14 cellular contexts compared by ENCODE assay signal in the genomic region with DNA sequence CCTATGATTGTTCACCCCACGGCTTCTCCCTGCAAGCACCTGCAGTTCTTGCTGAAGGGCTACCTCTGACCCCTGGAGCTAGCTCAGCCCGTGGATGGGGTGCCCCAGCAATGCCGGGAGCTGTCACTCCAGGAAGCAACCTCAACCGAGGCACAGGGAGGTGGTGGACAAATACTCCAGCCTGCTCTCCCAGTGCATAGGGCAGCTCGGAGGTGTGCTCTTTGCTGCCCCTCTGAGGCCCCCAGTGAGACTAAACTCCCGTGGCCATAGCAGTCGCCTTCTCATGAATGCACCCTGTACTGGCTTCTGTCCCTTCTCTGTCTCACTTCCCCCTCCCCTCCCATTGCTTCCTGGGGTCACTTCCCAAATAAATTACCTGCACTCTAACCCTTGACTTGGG. TPM values are rescaled to one million over a fixed set of nuclear protein-coding genes. Genes with fewer than 3 reads are reported as not detected.
DNase-seq lines count a peak whose midpoint lies in the region; ATAC-seq and TF ChIP-seq lines count a peak whose summit lies in the region.
"Had no signal": no experiment of that assay in that cellular context is flagged by ENCODE, and none has a peak within 500 bp of the region (broad histone marks: within the 10 kb centered on the region; RNA-seq: fewer than 3 reads in every experiment).

No MANE protein-coding gene starts in this region.

- H3K27ac Mint-ChIP-seq in T-helper 17 cell: no peak overlapping the region
- H3K27ac Mint-ChIP-seq: activated CD8-positive, alpha-beta memory T cell treated with anti-CD3 and anti-CD28 coated beads, Interleukin-2, amount 10 ng/mL, durations not matched to agents 7 days and 5 days had no signal

- ATAC-seq in DND-41 (ENCODE audit: insufficient read depth, low read depth) (no peak), T-helper 17 cell (no peak)
- ATAC-seq: activated CD8-positive, alpha-beta memory T cell treated with anti-CD3 and anti-CD28 coated beads, Interleukin-2, amount 10 ng/mL, durations not matched to agents 7 days and 5 days had no signal

- no peak overlapping the region for H3K9ac ChIP-seq in DND-41 (ENCODE audit: low read depth, low read length)

- DNase-seq in DND-41 (no peak), SHP77 treated with DMSO at 0.1 percent for 48 hours (lab: John Stamatoyannopoulos, UW) (peak; percentile 8), islet precursor cell (peak; percentile 76), prostate gland (ENCODE audit: low spot score) (no peak), esophagus squamous epithelium (lab: John Stamatoyannopoulos, UW) (no peak), T-helper 17 cell (no peak), NCI-H226 (no peak)
- DNase-seq: activated CD8-positive, alpha-beta memory T cell treated with anti-CD3 and anti-CD28 coated beads, Interleukin-2, amount 10 ng/mL, durations not matched to agents 7 days and 5 days; effector memory CD4-positive, alpha-beta T cell; GOT3; NCI-H510A had no signal

- intact Hi-C loops in prostate gland (cut with DNase I) (no loop called here), esophagus squamous epithelium (cut with DNase I) (no loop called here)

- H3K79me2 ChIP-seq in DND-41 (ENCODE audit: insufficient read depth, low read length): no peaks in the 10 kb centered on the region

- peaks cover 5% of the 10 kb centered on the region for H3K27me3 ChIP-seq in DND-41 (ENCODE audit: insufficient read depth, low read length, poor library complexity)
- H3K27me3 ChIP-seq in prostate gland (replicated peaks; ENCODE audit: insufficient read depth): no peaks in the 10 kb centered on the region
- H3K27me3 ChIP-seq in esophagus squamous epithelium: peaks cover 0 to 32% (median 0%) of the 10 kb centered on the region in 4 donors

- H3K4me1 ChIP-seq in DND-41 (ENCODE audit: insufficient read depth, low read length) (no peaks in the 10 kb centered on the region), HEK293 (ENCODE audit: control insufficient read depth, insufficient read depth, low read length) (no peaks in the 10 kb centered on the region), prostate gland (replicated peaks) (no peaks in the 10 kb centered on the region), esophagus squamous epithelium (no peaks in the 10 kb centered on the region)

- no peak overlapping the region for H3K4me3 ChIP-seq in DND-41 (ENCODE audit: low read depth in 1 of 2, low read length in 2 of 2)
- H3K4me3 ChIP-seq in HEK293 (ENCODE audit: low read depth, low read length): no peak overlapping the region
- H3K4me3 ChIP-seq in prostate gland: no peak overlapping the region
- H3K4me3 ChIP-seq in esophagus squamous epithelium: no peak overlapping the region

- CTCF ChIA-PET in HEK293 (lab: Yijun Ruan, JAX): interaction anchor here (0.6 to 1.6 kb wide), 6 partner anchors 14 to 1827 kb away, joined by 3 to 6 read pairs (median 4); no protein-coding TSS in a partner anchor

- H3K27ac ChIP-seq in DND-41 (ENCODE audit: low read length) (no peak overlapping the region), HEK293 (ENCODE audit: extremely low read depth, low read depth, low read length) (no peak overlapping the region), prostate gland (no peak overlapping the region), esophagus squamous epithelium (no peak overlapping the region)

- H3K4me1 Mint-ChIP-seq in T-helper 17 cell: no peaks in the 10 kb centered on the region
- H3K4me1 Mint-ChIP-seq: activated CD8-positive, alpha-beta memory T cell treated with anti-CD3 and anti-CD28 coated beads, Interleukin-2, amount 10 ng/mL, durations not matched to agents 7 days and 5 days had no signal

- peaks cover 41% of the 10 kb centered on the region for H3K27me3 Mint-ChIP-seq in T-helper 17 cell

- TF ChIP-seq CTCF in DND-41 (IDR thresholded peaks at IDR 0.05; ENCODE audit: borderline replicate concordance, extremely low read depth, low read length, poor library complexity, severe bottlenecking) (peak; percentile 42), HEK293 (tag by site-specific recombination; IDR thresholded peaks at IDR 0.05) (peak; percentile 53; the same call in 1 of the 2 replicates), prostate gland (IDR thresholded peaks at IDR 0.05) (no peak), esophagus squamous epithelium (IDR thresholded peaks at IDR 0.05) (no peak)

- H3K36me3 ChIP-seq in DND-41 (ENCODE audit: insufficient read depth, low read length) (no peaks in the 10 kb centered on the region), HEK293 (ENCODE audit: control insufficient read depth in 2 of 2, insufficient read depth in 1 of 2, low read length in 2 of 2) (no peaks in the 10 kb centered on the region), prostate gland (no peaks in the 10 kb centered on the region), esophagus squamous epithelium (no peaks in the 10 kb centered on the region)

- no peaks in the 10 kb centered on the region for H4K20me1 ChIP-seq in DND-41 (ENCODE audit: insufficient read depth, low read length)

- H3K9me3 ChIP-seq in DND-41 (ENCODE audit: insufficient read depth, low read length, severe bottlenecking): no peaks in the 10 kb centered on the region
- no peaks in the 10 kb centered on the region for H3K9me3 ChIP-seq in HEK293 (ENCODE audit: control insufficient read depth, insufficient read depth, low read depth, low read length)
- H3K9me3 ChIP-seq in prostate gland: no peaks in the 10 kb centered on the region
- no peaks in the 10 kb centered on the region for H3K9me3 ChIP-seq in esophagus squamous epithelium
- no peaks in the 10 kb centered on the region for H3K9me3 ChIP-seq in T-helper 17 cell (ENCODE audit: control insufficient read depth, low read length, poor library complexity, severe bottlenecking)

- TF ChIP-seq POLR2A in prostate gland (IDR thresholded peaks at IDR 0.05) (no peak), esophagus squamous epithelium (IDR thresholded peaks at IDR 0.05) (no peak)

- H2AFZ ChIP-seq in DND-41 (ENCODE audit: low read depth, low read length): no peak overlapping the region

- H3K36me3 Mint-ChIP-seq in T-helper 17 cell (ENCODE audit: low read depth): no peaks in the 10 kb centered on the region
- H3K36me3 Mint-ChIP-seq: activated CD8-positive, alpha-beta memory T cell treated with anti-CD3 and anti-CD28 coated beads, Interleukin-2, amount 10 ng/mL, durations not matched to agents 7 days and 5 days had no signal

- no peak overlapping the region for H3K4me3 Mint-ChIP-seq in T-helper 17 cell
- H3K4me3 Mint-ChIP-seq: activated CD8-positive, alpha-beta memory T cell treated with anti-CD3 and anti-CD28 coated beads, Interleukin-2, amount 10 ng/mL, durations not matched to agents 7 days and 5 days had no signal

- WGBS in prostate gland: 86% methylated on average over 6 of the region's 7 CpGs
- WGBS in esophagus squamous epithelium, 2 donors: 47 to 50% methylated on average over 4 of the region's 7 CpGs

- no peak overlapping the region for H3K4me2 ChIP-seq in DND-41 (ENCODE audit: insufficient read depth, low read length)

- POLR2A ChIA-PET in HEK293 (lab: Yijun Ruan, JAX): no interaction called here

TF ChIP-seq in HEK293, 187 proteins besides CTCF, POLR2A, EP300 and RAD21:
- TF ChIP-seq ZNF16 (tag by site-specific recombination; IDR thresholded peaks at IDR 0.05; ENCODE audit: low read depth) (no peak), ZNF623 (tag by site-specific recombination; IDR thresholded peaks at IDR 0.05) (no peak), ZNF768 (tag by site-specific recombination; IDR thresholded peaks at IDR 0.05) (no peak), GFI1B (tag by site-specific recombination; IDR thresholded peaks at IDR 0.05) (no peak), ZNF571 (tag by site-specific recombination; IDR thresholded peaks at IDR 0.05) (no peak)
- TF ChIP-seq, protein P1, sequence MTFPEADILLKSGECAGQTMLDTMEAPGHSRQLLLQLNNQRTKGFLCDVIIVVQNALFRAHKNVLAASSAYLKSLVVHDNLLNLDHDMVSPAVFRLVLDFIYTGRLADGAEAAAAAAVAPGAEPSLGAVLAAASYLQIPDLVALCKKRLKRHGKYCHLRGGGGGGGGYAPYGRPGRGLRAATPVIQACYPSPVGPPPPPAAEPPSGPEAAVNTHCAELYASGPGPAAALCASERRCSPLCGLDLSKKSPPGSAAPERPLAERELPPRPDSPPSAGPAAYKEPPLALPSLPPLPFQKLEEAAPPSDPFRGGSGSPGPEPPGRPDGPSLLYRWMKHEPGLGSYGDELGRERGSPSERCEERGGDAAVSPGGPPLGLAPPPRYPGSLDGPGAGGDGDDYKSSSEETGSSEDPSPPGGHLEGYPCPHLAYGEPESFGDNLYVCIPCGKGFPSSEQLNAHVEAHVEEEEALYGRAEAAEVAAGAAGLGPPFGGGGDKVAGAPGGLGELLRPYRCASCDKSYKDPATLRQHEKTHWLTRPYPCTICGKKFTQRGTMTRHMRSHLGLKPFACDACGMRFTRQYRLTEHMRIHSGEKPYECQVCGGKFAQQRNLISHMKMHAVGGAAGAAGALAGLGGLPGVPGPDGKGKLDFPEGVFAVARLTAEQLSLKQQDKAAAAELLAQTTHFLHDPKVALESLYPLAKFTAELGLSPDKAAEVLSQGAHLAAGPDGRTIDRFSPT (tag by site-specific recombination; IDR thresholded peaks at IDR 0.05): no peak
- TF ChIP-seq, protein P2, sequence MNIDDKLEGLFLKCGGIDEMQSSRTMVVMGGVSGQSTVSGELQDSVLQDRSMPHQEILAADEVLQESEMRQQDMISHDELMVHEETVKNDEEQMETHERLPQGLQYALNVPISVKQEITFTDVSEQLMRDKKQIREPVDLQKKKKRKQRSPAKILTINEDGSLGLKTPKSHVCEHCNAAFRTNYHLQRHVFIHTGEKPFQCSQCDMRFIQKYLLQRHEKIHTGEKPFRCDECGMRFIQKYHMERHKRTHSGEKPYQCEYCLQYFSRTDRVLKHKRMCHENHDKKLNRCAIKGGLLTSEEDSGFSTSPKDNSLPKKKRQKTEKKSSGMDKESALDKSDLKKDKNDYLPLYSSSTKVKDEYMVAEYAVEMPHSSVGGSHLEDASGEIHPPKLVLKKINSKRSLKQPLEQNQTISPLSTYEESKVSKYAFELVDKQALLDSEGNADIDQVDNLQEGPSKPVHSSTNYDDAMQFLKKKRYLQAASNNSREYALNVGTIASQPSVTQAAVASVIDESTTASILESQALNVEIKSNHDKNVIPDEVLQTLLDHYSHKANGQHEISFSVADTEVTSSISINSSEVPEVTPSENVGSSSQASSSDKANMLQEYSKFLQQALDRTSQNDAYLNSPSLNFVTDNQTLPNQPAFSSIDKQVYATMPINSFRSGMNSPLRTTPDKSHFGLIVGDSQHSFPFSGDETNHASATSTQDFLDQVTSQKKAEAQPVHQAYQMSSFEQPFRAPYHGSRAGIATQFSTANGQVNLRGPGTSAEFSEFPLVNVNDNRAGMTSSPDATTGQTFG (tag by site-specific recombination; IDR thresholded peaks at IDR 0.05; ENCODE audit: borderline replicate concordance): no peak

RNA-seq across cellular contexts. Expression of a gene that starts 48.5 kb away (rescaled TPM):
- 10 to 100 TPM in 1 of 2 donors, 1 to 10 TPM in 1; 2.9 to 10.2 TPM for total RNA-seq in prostate gland
- 1 to 10 TPM in 1 of 4 donors, under 1 TPM in 2, not detected in 1; 0.09 to 1.2 (median 0.38) TPM for total RNA-seq in esophagus squamous epithelium
- not detected for total RNA-seq in T-helper 17 cell
- total RNA-seq: activated CD8-positive, alpha-beta memory T cell treated with anti-CD3 and anti-CD28 coated beads, Interleukin-2, amount 10 ng/mL, durations not matched to agents 7 days and 5 days; M059J; T-helper 2 cell treated with Interferon-gamma antibody and Interleukin-4, amounts not matched to agents 100 ng/mL and 5 ng/mL, for 36 hours had no signal

Comparison
In these comparisons a context has a peak if more than half of its experiments do, and no peak if none do; other contexts are left out.
1. DNase-seq: peak in SHP77 treated with DMSO at 0.1 percent for 48 hours (single experiment) and islet precursor cell (single experiment); none in DND-41 (single experiment), prostate gland (single experiment), esophagus squamous epithelium (single experiment), T-helper 17 cell (0 of 3) and NCI-H226 (single experiment).
2. CTCF ChIP-seq: peak in DND-41 (single experiment) and HEK293 (single experiment); none in prostate gland (0 of 4) and esophagus squamous epithelium (0 of 6).